33 cellular contexts compared by ENCODE assay signal in genomic region chr6:149314325-149314724, GRCh38.
"Had no signal": no experiment of that assay in that cellular context is flagged by ENCODE, and none has a peak within 500 bp of the region (broad histone marks: within the 10 kb centered on the region; RNA-seq: fewer than 3 reads in every experiment).

No MANE protein-coding gene starts in this region.

- H3K36me3 Mint-ChIP-seq: activated naive CD8-positive, alpha-beta T cell; T-cell had no signal

- H3K27me3 Mint-ChIP-seq: activated CD8-positive, alpha-beta memory T cell treated with anti-CD3 and anti-CD28 coated beads, Interleukin-2, amount 10 ng/mL, durations not matched to agents 7 days and 5 days; activated naive CD4-positive, alpha-beta T cell treated with anti-CD3 and anti-CD28 coated beads, Interleukin-2, amount 10 ng/mL, durations not matched to agents 7 days and 5 days; activated naive CD8-positive, alpha-beta T cell; activated naive CD8-positive, alpha-beta T cell treated with anti-CD3 and anti-CD28 coated beads, Interleukin-2, amount 50 U/mL, for 24 hours; T-cell had no signal

- ATAC-seq: activated CD8-positive, alpha-beta memory T cell treated with anti-CD3 and anti-CD28 coated beads, Interleukin-2, amount 10 ng/mL, durations not matched to agents 7 days and 5 days; activated naive CD8-positive, alpha-beta T cell treated with anti-CD3 and anti-CD28 coated beads, Interleukin-2, amount 50 U/mL, for 24 hours; Right ventricle myocardium inferior; SK-N-SH treated with all-trans-retinoic acid at 6 μM for 48 hours; T-cell had no signal

- H3K4me3 Mint-ChIP-seq: activated CD4-positive, alpha-beta memory T cell treated with anti-CD3 and anti-CD28 coated beads, Interleukin-2, amount 10 ng/mL, durations not matched to agents 7 days and 5 days; activated CD8-positive, alpha-beta memory T cell treated with anti-CD3 and anti-CD28 coated beads, Interleukin-2, amount 10 ng/mL, durations not matched to agents 7 days and 5 days; activated naive CD4-positive, alpha-beta T cell treated with anti-CD3 and anti-CD28 coated beads, Interleukin-2, amount 10 ng/mL, durations not matched to agents 7 days and 5 days; activated naive CD8-positive, alpha-beta T cell; activated naive CD8-positive, alpha-beta T cell treated with anti-CD3 and anti-CD28 coated beads, Interleukin-2, amount 50 U/mL, for 24 hours; T-cell had no signal

- H3K27ac ChIP-seq: brain microvascular endothelial cell, KMS-11, PC-9, RWPE1, WERI-Rb-1 had no signal

- DNase-seq: activated CD4-positive, alpha-beta memory T cell treated with anti-CD3 and anti-CD28 coated beads, Interleukin-2, amount 10 ng/mL, durations not matched to agents 7 days and 5 days; activated CD4-positive, alpha-beta T cell treated with anti-CD3 and anti-CD28 coated beads for 1 hour; activated CD4-positive, alpha-beta T cell treated with anti-CD3 and anti-CD28 coated beads for 48 hours; activated CD4-positive, CD25-positive, alpha-beta regulatory T cell; activated CD8-positive, alpha-beta memory T cell treated with anti-CD3 and anti-CD28 coated beads for 24 hours; activated CD8-positive, alpha-beta memory T cell treated with anti-CD3 and anti-CD28 coated beads, Interleukin-2, amount 10 ng/mL, durations not matched to agents 7 days and 5 days; activated CD8-positive, alpha-beta memory T cell treated with anti-CD3 and anti-CD28 coated beads, Interleukin-2, amount 50 U/mL, for 48 hours; activated effector memory CD4-positive, alpha-beta T cell treated with Interleukin-2 at 50 U/mL for 16 hours; activated naive CD4-positive, alpha-beta T cell treated with anti-CD3 and anti-CD28 coated beads, Interleukin-2, amount 10 ng/mL, durations not matched to agents 7 days and 5 days; activated naive CD8-positive, alpha-beta T cell treated with anti-CD3 and anti-CD28 coated beads, Interleukin-2, amount 50 U/mL, for 24 hours; activated T-cell treated with anti-CD3 and anti-CD28 coated beads, Interleukin-2, amount 50 U/mL, for 48 hours; anterior cingulate cortex; brain microvascular endothelial cell; central memory CD4-positive, alpha-beta T cell; NCI-H1105; NCI-H1417 treated with DMSO at 0.1 percent for 48 hours; NCI-H187 treated with DMSO at 0.1 percent for 48 hours; NCI-H2081; NCI-H446; NCI-H510A treated with DMSO at 0.1 percent for 48 hours; NCI-H748 treated with DMSO at 0.1 percent for 48 hours; NK-92 treated with Interleukin-12 subunit alpha and Interleukin-12 subunit beta, amount 100 ng/mL, for 24 hours; PC-9; SIG-M5; T-cell; T-helper 2 cell; T-helper 9 cell; WERI-Rb-1 had no signal

- H3K27ac Mint-ChIP-seq: activated CD4-positive, alpha-beta memory T cell treated with anti-CD3 and anti-CD28 coated beads, Interleukin-2, amount 10 ng/mL, durations not matched to agents 7 days and 5 days; activated CD8-positive, alpha-beta memory T cell treated with anti-CD3 and anti-CD28 coated beads, Interleukin-2, amount 10 ng/mL, durations not matched to agents 7 days and 5 days; activated naive CD4-positive, alpha-beta T cell treated with anti-CD3 and anti-CD28 coated beads, Interleukin-2, amount 10 ng/mL, durations not matched to agents 7 days and 5 days; activated naive CD8-positive, alpha-beta T cell treated with anti-CD3 and anti-CD28 coated beads, Interleukin-2, amount 50 U/mL, for 24 hours; T-cell had no signal

- H3K36me3 ChIP-seq: brain microvascular endothelial cell had no signal

- H3K4me3 ChIP-seq: PC-9 had no signal
